11 cellular contexts compared by ENCODE assay signal in the genomic region with DNA sequence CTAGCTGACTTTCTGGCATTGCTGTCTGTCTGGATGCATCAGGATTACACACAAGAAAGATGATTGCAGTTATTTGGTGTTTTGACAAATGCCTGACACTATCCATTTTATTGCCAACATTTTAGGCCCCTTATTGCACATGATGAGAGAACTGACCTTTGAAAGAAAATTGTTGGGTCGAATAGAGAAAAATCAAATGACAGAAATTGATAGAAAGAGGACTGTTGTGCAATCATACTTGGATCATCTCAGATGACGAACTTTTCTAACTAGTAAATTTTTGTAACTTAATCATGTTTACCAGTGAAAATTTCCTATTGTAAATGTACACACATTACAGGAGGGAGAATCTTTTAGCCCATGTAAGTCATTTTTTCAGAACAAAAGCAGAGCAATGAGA.
"Had no signal": no experiment of that assay in that cellular context is flagged by ENCODE, and none has a peak within 500 bp of the region (broad histone marks: within the 10 kb centered on the region; RNA-seq: fewer than 3 reads in every experiment).

No MANE protein-coding gene starts in this region.

- H3K36me3 ChIP-seq: HAP-1 had no signal

- H3K4me1 ChIP-seq: HAP-1 had no signal

- H3K9ac ChIP-seq: GM23248 had no signal

- H3K4me2 ChIP-seq: GM23338 had no signal

- FAIRE-seq: H1, H54 had no signal

- H3K4me3 ChIP-seq: GM23248, GM23338, HAP-1 had no signal

- H3K9me3 ChIP-seq: HAP-1 had no signal

- DNase-seq: GM23248, GOT3, H7, H9, HCEC 1CT, HFFc6 had no signal

- H3K27ac ChIP-seq: GM23248 had no signal

- H2AFZ ChIP-seq: GM23248, GM23338 had no signal

- ATAC-seq: GM23338, HCT116 had no signal
